Comparison of ENCODE assay signal across 23 cellular contexts in genomic region chr7:124965553-124965952, GRCh38.
"Had no signal": no experiment of that assay in that cellular context is flagged by ENCODE, and none has a peak within 500 bp of the region (broad histone marks: within the 10 kb centered on the region; RNA-seq: fewer than 3 reads in every experiment).

No MANE protein-coding gene starts in this region.

- H3K27ac Mint-ChIP-seq: immature natural killer cell; naive thymus-derived CD4-positive, alpha-beta T cell had no signal

- H3K36me3 Mint-ChIP-seq: immature natural killer cell; naive thymus-derived CD4-positive, alpha-beta T cell had no signal

- FAIRE-seq: colon, endothelial cell of umbilical vein, frontal cortex, keratinocyte had no signal

- H3K27me3 Mint-ChIP-seq: naive thymus-derived CD4-positive, alpha-beta T cell had no signal

- H3K36me3 ChIP-seq: esophagus muscularis mucosa, gastroesophageal sphincter, heart left ventricle, left lung, lower lobe of right lung had no signal

- H3K27me3 ChIP-seq: dorsolateral prefrontal cortex, esophagus muscularis mucosa, foreskin keratinocyte, gastroesophageal sphincter, heart left ventricle, hepatocyte, left lung had no signal

- H3K4me1 Mint-ChIP-seq: immature natural killer cell; naive thymus-derived CD4-positive, alpha-beta T cell had no signal

- H3K4me3 Mint-ChIP-seq: immature natural killer cell; naive thymus-derived CD4-positive, alpha-beta T cell had no signal

- H3K4me1 ChIP-seq: esophagus muscularis mucosa, foreskin keratinocyte, gastroesophageal sphincter, heart left ventricle, left lung, lower lobe of right lung had no signal

- DNase-seq: dermis blood vessel endothelial cell; dorsolateral prefrontal cortex; effector CD4-positive, alpha-beta T cell; effector memory CD4-positive, alpha-beta T cell; foreskin keratinocyte; heart left ventricle; hypothalamus; immature natural killer cell; left cardiac atrium; left lung; left ventricle myocardium superior; lower lobe of right lung; mesenchymal stem cell; midbrain; naive thymus-derived CD4-positive, alpha-beta T cell had no signal

- H3K9me3 ChIP-seq: esophagus muscularis mucosa, gastroesophageal sphincter, heart left ventricle, left lung, lower lobe of right lung had no signal

- H3K27ac ChIP-seq: coronary artery, dorsolateral prefrontal cortex, esophagus muscularis mucosa, foreskin keratinocyte, gastroesophageal sphincter, heart left ventricle, hepatocyte, left lung, lower lobe of right lung had no signal

- H3K4me3 ChIP-seq: coronary artery, dorsolateral prefrontal cortex, esophagus muscularis mucosa, gastroesophageal sphincter, heart left ventricle, hepatocyte, left lung, lower lobe of right lung had no signal

- H3K4me2 ChIP-seq: hepatocyte had no signal

- ATAC-seq: foreskin keratinocyte; gastroesophageal sphincter; heart left ventricle; left cardiac atrium; left lung; left ventricle myocardium superior; lower lobe of right lung; naive thymus-derived CD4-positive, alpha-beta T cell had no signal

- H3K79me2 ChIP-seq: hepatocyte had no signal

- H2AFZ ChIP-seq: hepatocyte had no signal
